ENCODE assay signal across 20 cellular contexts in genomic region chr3:197858133-197858532, GRCh38.
"Had no signal": no experiment of that assay in that cellular context is flagged by ENCODE, and none has a peak within 500 bp of the region (broad histone marks: within the 10 kb centered on the region; RNA-seq: fewer than 3 reads in every experiment).

No MANE protein-coding gene starts in this region.

- H3K27me3 ChIP-seq: hepatocyte, upper lobe of right lung had no signal

- H2AFZ ChIP-seq: hepatocyte had no signal

- H3K27ac ChIP-seq: hepatocyte, prostate gland, upper lobe of right lung had no signal

- H3K4me2 ChIP-seq: hepatocyte had no signal

- H3K9me3 Mint-ChIP-seq: activated naive CD4-positive, alpha-beta T cell treated with anti-CD3 and anti-CD28 coated beads, Interleukin-2, amount 50 U/mL, for 72 hours; brain; dendritic cell treated with granulocyte-macrophage colony-stimulating factor and Interleukin-4, amounts not matched to agents 40 ng/mL and 50 ng/mL, for 4 days; natural killer cell; T-helper 1 cell treated with Interleukin-12 subunit alpha and Interleukin-12 subunit beta and Interleukin-4 antibody, amounts not matched to agents 30 μg/mL and 1 μg/mL, for 36 hours had no signal

- H3K27ac Mint-ChIP-seq: activated CD8-positive, alpha-beta T cell treated with anti-CD3 and anti-CD28 coated beads, Interleukin-2, amount 10 ng/mL, durations not matched to agents 7 days and 5 days; activated naive CD4-positive, alpha-beta T cell treated with anti-CD3 and anti-CD28 coated beads, Interleukin-2, amount 50 U/mL, for 72 hours; T-helper 1 cell treated with Interleukin-12 subunit alpha and Interleukin-12 subunit beta and Interleukin-4 antibody, amounts not matched to agents 30 μg/mL and 1 μg/mL, for 36 hours had no signal

- DNase-seq: activated CD4-positive, alpha-beta T cell treated with anti-CD3 and anti-CD28 coated beads, Interleukin-2, amount 50 U/mL, for 1 hour; activated CD8-positive, alpha-beta T cell treated with anti-CD3 and anti-CD28 coated beads, Interleukin-2, amount 10 ng/mL, durations not matched to agents 7 days and 5 days; aorta; caudate nucleus; effector CD4-positive, alpha-beta T cell; erythroblast; foreskin fibroblast; midbrain; natural killer cell; stimulated activated CD4-positive, alpha-beta T cell treated with anti-CD3 and anti-CD28 coated beads, Interleukin-2, amount 100 ng/mL, for 48 hours; stimulated activated naive CD8-positive, alpha-beta T cell treated with anti-CD3 and anti-CD28 coated beads, Interleukin-15, Interleukin-2, amounts not matched to agents 100 U/mL and 50 U/mL, for 24 hours; T1000; upper lobe of right lung had no signal

- H3K36me3 ChIP-seq: prostate gland had no signal

- ATAC-seq: activated CD4-positive, CD25-positive, alpha-beta regulatory T cell treated with anti-CD3 and anti-CD28 coated beads, Interleukin-2, amount 50 U/mL, for 24 hours; activated CD8-positive, alpha-beta T cell treated with anti-CD3 and anti-CD28 coated beads, Interleukin-2, amount 10 ng/mL, durations not matched to agents 7 days and 5 days; activated naive CD4-positive, alpha-beta T cell treated with anti-CD3 and anti-CD28 coated beads, Interleukin-2, amount 50 U/mL, for 72 hours; natural killer cell; upper lobe of right lung had no signal

- H3K4me3 Mint-ChIP-seq: activated CD8-positive, alpha-beta T cell treated with anti-CD3 and anti-CD28 coated beads, Interleukin-2, amount 10 ng/mL, durations not matched to agents 7 days and 5 days; brain; dendritic cell treated with granulocyte-macrophage colony-stimulating factor and Interleukin-4, amounts not matched to agents 40 ng/mL and 50 ng/mL, for 4 days; natural killer cell; T-helper 1 cell treated with Interleukin-12 subunit alpha and Interleukin-12 subunit beta and Interleukin-4 antibody, amounts not matched to agents 30 μg/mL and 1 μg/mL, for 36 hours had no signal

- H3K4me1 ChIP-seq: prostate gland, upper lobe of right lung had no signal

- H3K4me1 Mint-ChIP-seq: natural killer cell had no signal

- H3K79me2 ChIP-seq: hepatocyte had no signal

- H3K4me3 ChIP-seq: hepatocyte, prostate gland, upper lobe of right lung had no signal

- H3K27me3 Mint-ChIP-seq: brain; dendritic cell treated with granulocyte-macrophage colony-stimulating factor and Interleukin-4, amounts not matched to agents 40 ng/mL and 50 ng/mL, for 4 days had no signal

- H3K9me3 ChIP-seq: prostate gland, upper lobe of right lung had no signal
